ENCODE assay signal across 2 cellular contexts in genomic region chr5:16590685-16591084, GRCh38.
TF ChIP-seq lines count a peak whose summit lies in the region.

No MANE protein-coding gene starts in this region.

TF ChIP-seq in HEK293, 187 proteins besides CTCF, POLR2A, EP300 and RAD21:
- TF ChIP-seq ZSCAN4 (tag by site-specific recombination; IDR thresholded peaks at IDR 0.05) (peak; percentile 98), ZNF549 (tag by site-specific recombination; IDR thresholded peaks at IDR 0.05) (no peak)

TF ChIP-seq in H1, 55 proteins besides CTCF, POLR2A, EP300 and RAD21:
- TF ChIP-seq NANOG (IDR thresholded peaks at IDR 0.05; ENCODE audit: insufficient read depth, low read depth, low read length, poor library complexity, severe bottlenecking) = no peak
- TF ChIP-seq CREB1 (IDR thresholded peaks at IDR 0.05) = no peak
- no peak for TF ChIP-seq JUN (IDR thresholded peaks at IDR 0.05; ENCODE audit: low read depth, low read length)
- no peak for TF ChIP-seq KDM4A (IDR thresholded peaks at IDR 0.05; ENCODE audit: low read depth, low read length, severe bottlenecking)
- no peak for TF ChIP-seq POLR2AphosphoS5 (IDR thresholded peaks at IDR 0.05; ENCODE audit: low read depth, low read length)
- TF ChIP-seq CHD2 (IDR thresholded peaks at IDR 0.05; ENCODE audit: low read length) = no peak
- no peak for TF ChIP-seq HDAC6 (IDR thresholded peaks at IDR 0.05; ENCODE audit: low read depth, low read length)
- no peak for TF ChIP-seq SP4 (IDR thresholded peaks at IDR 0.05; ENCODE audit: low read length)
- no peak for TF ChIP-seq CHD1 (IDR thresholded peaks at IDR 0.05; ENCODE audit: low read depth, low read length)
- TF ChIP-seq RFX5 (IDR thresholded peaks at IDR 0.05; ENCODE audit: borderline replicate concordance, low read depth, low read length) = no peak
- no peak for TF ChIP-seq CEBPB (IDR thresholded peaks at IDR 0.05; ENCODE audit: low read depth, low read length)
- no peak for TF ChIP-seq BRCA1 (IDR thresholded peaks at IDR 0.05; ENCODE audit: low read depth, low read length)
- no peak for TF ChIP-seq SUZ12 (IDR thresholded peaks at IDR 0.05; ENCODE audit: low read length)
- TF ChIP-seq E2F6 (IDR thresholded peaks at IDR 0.05) = no peak
